ENCODE assay signal across 8 cellular contexts in genomic region chr15:34366271-34367043, GRCh38.
DNase-seq lines count a peak whose midpoint lies in the region; ATAC-seq lines count a peak whose summit lies in the region.

No MANE protein-coding gene starts in this region.

- H3K27ac ChIP-seq in iPS-20b (ENCODE audit: low read length) = peak overlapping the region; percentile 40

- peak overlapping the region; percentile 74 for H3K4me3 ChIP-seq in iPS-20b (ENCODE audit: low read length)
- H3K4me3 ChIP-seq in skeletal muscle cell (ENCODE audit: low read depth, low read length) = peak overlapping the region; percentile 96

- H3K4me1 ChIP-seq in iPS-20b (ENCODE audit: insufficient read depth, low read length) = peaks cover 15% of the 10 kb centered on the region

- DNase-seq in SIG-M5 treated with dmso at 0.1 percent for 504 hours (lab: John Stamatoyannopoulos, UW; ENCODE audit: unreplicated experiment) (peak; percentile 53), SIG-M5 (lab: John Stamatoyannopoulos, UW) (no peak), NCI-H1105 (lab: John Stamatoyannopoulos, UW) (peak; percentile 45), T-helper 9 cell (peak; percentile 41), T47D (ENCODE audit: low read depth in 1 of 2, low spot score in 1 of 2) (peak; percentile 46 to 52), skeletal muscle cell (ENCODE audit: low read depth) (no peak)

- H3K27me3 ChIP-seq in iPS-20b (ENCODE audit: insufficient read depth, low read length) = no peaks in the 10 kb centered on the region

- H3K9ac ChIP-seq in iPS-20b (ENCODE audit: low read depth, low read length) = peak overlapping the region; percentile 87; the same call in 1 of the 2 replicates

- ATAC-seq in GM19397 (IDR thresholded peaks at IDR 0.05; ENCODE audit: unreplicated experiment) = no peak

- no peaks in the 10 kb centered on the region for H3K9me3 ChIP-seq in iPS-20b (ENCODE audit: insufficient read depth, low read depth, low read length)

- H3K36me3 ChIP-seq in iPS-20b (ENCODE audit: insufficient read depth, low read depth, low read length) = peaks cover 25% of the 10 kb centered on the region

- in situ Hi-C loops in T47D (cut with HindIII; ENCODE audit: low pct_unique_long_range_greater_than_20kb, low sequenced_read_pairs) = no loop called here

Comparison
In these comparisons a context has a peak if more than half of its experiments do, and no peak if none do; other contexts are left out.
1. DNase-seq: peak in SIG-M5 treated with dmso at 0.1 percent for 504 hours (single experiment), NCI-H1105 (single experiment), T-helper 9 cell (single experiment) and T47D (2 of 2); none in SIG-M5 (single experiment) and skeletal muscle cell (single experiment).